ENCODE assay signal across 8 cellular contexts in genomic region chr10:131943021-131943814, GRCh38. TPM values are rescaled to one million over a fixed set of nuclear protein-coding genes. Genes with fewer than 3 reads are reported as not detected.
DNase-seq lines count a peak whose midpoint lies in the region; ATAC-seq and TF ChIP-seq lines count a peak whose summit lies in the region.

No MANE protein-coding gene starts in this region.

- no peaks in the 10 kb centered on the region for H3K9me3 ChIP-seq in prostate gland

- H3K4me3 ChIP-seq in prostate gland: no peak overlapping the region

- POLR2A ChIA-PET in RWPE1 (lab: Yijun Ruan, JAX; ENCODE audit: low non-redundant PET): interaction anchor here (0.6 kb wide), 1 partner anchor 43 kb away, joined by 3 read pairs; no protein-coding TSS in a partner anchor

- no peaks in the 10 kb centered on the region for H3K27me3 ChIP-seq in prostate gland (replicated peaks; ENCODE audit: insufficient read depth)

- CTCF ChIA-PET in RWPE1 (lab: Yijun Ruan, JAX): interaction anchor here (0.6 to 0.7 kb wide), 3 partner anchors 7 to 1362 kb away, joined by 3 to 4 read pairs (median 4); no protein-coding TSS in a partner anchor

- peak; percentile 2 for DNase-seq in NCI-H748 (lab: John Stamatoyannopoulos, UW; ENCODE audit: unreplicated experiment)
- no peak for DNase-seq in NCI-H748 treated with DMSO at 0.1 percent for 48 hours (lab: John Stamatoyannopoulos, UW)
- no peak for DNase-seq in RWPE1 (ENCODE audit: low spot score)
- DNase-seq in glomerular visceral epithelial cell (ENCODE audit: extremely low spot score): peak; percentile 15
- no peak for DNase-seq in prostate gland (ENCODE audit: low spot score)
- no peak for DNase-seq in stimulated activated CD4-positive, alpha-beta T cell treated with anti-CD3 and anti-CD28 coated beads, Interleukin-12 subunit alpha, Interleukin-12 subunit beta, amount 100 ng/mL, for 4 hours

- TF ChIP-seq POLR2A in prostate gland (IDR thresholded peaks at IDR 0.05): no peak

- H3K4me1 ChIP-seq in prostate gland (replicated peaks): no peaks in the 10 kb centered on the region

- ATAC-seq in GM19035 (IDR thresholded peaks at IDR 0.05; ENCODE audit: unreplicated experiment) (no peak), GM18858 (IDR thresholded peaks at IDR 0.05; ENCODE audit: unreplicated experiment) (no peak)

- 67% methylated on average over 11 of the region's 11 CpGs for WGBS in prostate gland

- intact Hi-C loops in prostate gland (cut with DNase I): no loop called here

- TF ChIP-seq CTCF in RWPE1 (conservative IDR thresholded peaks at IDR 0.05; ENCODE audit: low read depth) (0 out of 2 replicates have a peak, but pooled peaks have one; percentile 12), prostate gland (IDR thresholded peaks at IDR 0.05) (peak in 3 of 4 experiments; percentile 43 to 50 (median 48))

- H3K27ac ChIP-seq in RWPE1 (peak overlapping the region; percentile 37), prostate gland (no peak overlapping the region)

- H3K36me3 ChIP-seq in prostate gland: no peaks in the 10 kb centered on the region

RNA-seq across cellular contexts. Expression of gene BNIP3, which starts 38.5 kb away (rescaled TPM):
- total RNA-seq in prostate gland: 100 to 1,000 TPM; 148 to 325 TPM

RNA-seq across cellular contexts. Expression of gene PPP2R2D, which starts 42.4 kb away (rescaled TPM):
- 10 to 100 TPM; 37.0 to 55.2 TPM for total RNA-seq in prostate gland

Comparison
In these comparisons a context has a peak if more than half of its experiments do, and no peak if none do; other contexts are left out.
1. DNase-seq: peak in NCI-H748 (single experiment) and glomerular visceral epithelial cell (single experiment); none in NCI-H748 treated with DMSO at 0.1 percent for 48 hours (single experiment), RWPE1 (single experiment), prostate gland (single experiment) and stimulated activated CD4-positive, alpha-beta T cell treated with anti-CD3 and anti-CD28 coated beads, Interleukin-12 subunit alpha, Interleukin-12 subunit beta, amount 100 ng/mL, for 4 hours (single experiment).